Comparison of ENCODE assay signal across 8 cellular contexts in the genomic region with DNA sequence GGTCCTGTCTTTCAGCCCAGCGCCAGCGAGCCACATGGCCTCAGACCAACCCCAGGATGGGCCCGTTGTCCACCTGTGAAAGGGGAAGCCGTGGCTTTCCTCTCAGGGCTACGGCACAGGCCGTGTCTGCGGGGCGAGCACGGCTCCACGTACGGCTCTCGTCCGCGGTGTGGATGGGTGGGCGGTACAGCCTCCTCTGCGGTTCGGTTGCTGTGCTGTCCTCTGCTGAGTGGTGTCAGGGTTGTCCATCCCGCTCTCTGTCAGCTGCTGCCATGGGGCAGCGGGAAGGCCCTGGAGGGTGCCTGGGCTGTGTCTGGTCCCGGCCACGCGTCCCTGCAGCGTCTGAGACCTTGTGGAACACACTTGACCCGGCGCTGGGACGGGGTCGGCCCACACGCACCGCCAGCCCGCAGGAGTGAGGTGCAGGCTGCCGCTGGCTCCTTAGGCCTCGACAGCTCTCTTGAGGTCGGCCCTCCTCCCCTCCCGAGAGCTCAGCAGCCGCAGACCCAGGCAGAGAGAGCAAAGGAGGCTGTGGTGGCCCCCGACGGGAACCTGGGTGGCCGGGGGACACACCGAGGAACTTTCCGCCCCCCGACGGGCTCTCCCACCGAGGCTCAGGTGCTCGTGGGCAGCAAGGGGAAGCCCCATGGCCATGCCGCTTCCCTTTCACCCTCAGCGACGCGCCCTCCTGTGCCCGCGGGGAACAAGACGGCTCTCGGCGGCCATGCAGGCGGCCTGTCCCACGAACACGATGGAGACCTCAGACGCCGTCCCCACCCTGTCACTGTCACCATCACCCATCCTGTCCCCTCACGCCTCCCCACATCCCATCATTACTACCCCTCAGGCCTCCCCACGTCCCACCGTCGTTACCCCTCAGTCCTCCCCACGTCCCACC.
DNase-seq lines count a peak whose midpoint lies in the region; ATAC-seq, FAIRE-seq and TF ChIP-seq lines count a peak whose summit lies in the region.

No MANE protein-coding gene starts in this region.

- no peak for TF ChIP-seq CTCF in Peyer's patch (IDR thresholded peaks at IDR 0.05)

- peak; percentile 28 for ATAC-seq in HG02571 (IDR thresholded peaks at IDR 0.05; ENCODE audit: unreplicated experiment)

- peak overlapping the region; percentile 73 for H3K4me3 Mint-ChIP-seq in activated naive CD8-positive, alpha-beta T cell treated with anti-CD3 and anti-CD28 coated beads for 36 hours

- H3K36me3 Mint-ChIP-seq in activated naive CD8-positive, alpha-beta T cell treated with anti-CD3 and anti-CD28 coated beads for 36 hours, result peaks cover 30% of the 10 kb centered on the region

- H3K4me1 ChIP-seq in Peyer's patch, result peaks cover 0 to 29% (median 7%) of the 10 kb centered on the region in 4 donors

- H3K4me3 ChIP-seq in Peyer's patch, result peak overlapping the region; percentile 25 to 41 (median 26)

- H3K27ac Mint-ChIP-seq in activated naive CD8-positive, alpha-beta T cell treated with anti-CD3 and anti-CD28 coated beads for 36 hours, result peak overlapping the region; percentile 97

- peak; percentile 95 for FAIRE-seq in GM12891 (lab: Jason Lieb, UNC)

- DNase-seq in GM12891 (ENCODE audit: insufficient read length, low spot score), result peak; percentile 67
- DNase-seq in Peyer's patch, result peak; percentile 49 to 77 (median 58)
- DNase-seq in activated naive CD8-positive, alpha-beta T cell treated with anti-CD3 and anti-CD28 coated beads for 36 hours, result peak; percentile 78
- DNase-seq in stimulated activated CD8-positive, alpha-beta memory T cell treated with anti-CD3 and anti-CD28 coated beads, Interleukin-7, amount 100 ng/mL, for 4 hours (ENCODE audit: low read depth in 2 of 2), result peak; percentile 41 to 62
- no peak for DNase-seq in SIG-M5 (lab: John Stamatoyannopoulos, UW)
- no peak for DNase-seq in UCSD-AML1 (lab: John Stamatoyannopoulos, UW; ENCODE audit: unreplicated experiment)
- DNase-seq in NCI-H345 (lab: John Stamatoyannopoulos, UW), result no peak

- H3K9me3 Mint-ChIP-seq in activated naive CD8-positive, alpha-beta T cell treated with anti-CD3 and anti-CD28 coated beads for 36 hours, result no peaks in the 10 kb centered on the region

- no peak; the same call in 1 of the 2 replicates for TF ChIP-seq POLR2A in GM12891 (IDR thresholded peaks at IDR 0.05; ENCODE audit: low read depth, low read length)
- TF ChIP-seq POLR2A in Peyer's patch (IDR thresholded peaks at IDR 0.05), result no peak

- H3K27ac ChIP-seq in Peyer's patch, result peak overlapping the region; percentile 68 to 91 (median 78)

- peaks cover 56% of the 10 kb centered on the region for H3K4me1 Mint-ChIP-seq in activated naive CD8-positive, alpha-beta T cell treated with anti-CD3 and anti-CD28 coated beads for 36 hours

- no peaks in the 10 kb centered on the region for H3K9me3 ChIP-seq in Peyer's patch

- H3K27me3 ChIP-seq in Peyer's patch, result no peaks in the 10 kb centered on the region

- H3K36me3 ChIP-seq in Peyer's patch, result peaks cover 0 to 9% (median 0%) of the 10 kb centered on the region in 3 donors

- H3K27me3 Mint-ChIP-seq in activated naive CD8-positive, alpha-beta T cell treated with anti-CD3 and anti-CD28 coated beads for 36 hours, result no peaks in the 10 kb centered on the region

TF ChIP-seq in GM12891, 5 proteins besides CTCF, POLR2A, EP300 and RAD21:
- TF ChIP-seq SPI1 (IDR thresholded peaks at IDR 0.05; ENCODE audit: low read depth, low read length) (0 out of 2 replicates have a peak, but pooled peaks have one; percentile 23), TAF1 (IDR thresholded peaks at IDR 0.05; ENCODE audit: low read depth, low read length) (0 out of 2 replicates have a peak, but pooled peaks have one; percentile 4), PAX5 (IDR thresholded peaks at IDR 0.05; ENCODE audit: insufficient read depth, low read length, severe bottlenecking) (no peak), POLR2AphosphoS5 (IDR thresholded peaks at IDR 0.05; ENCODE audit: low read depth, low read length) (peak; percentile 53; the same call in 1 of the 2 replicates), POU2F2 (IDR thresholded peaks at IDR 0.05; ENCODE audit: low read depth, low read length) (no peak)

Comparison
In these comparisons a context has a peak if more than half of its experiments do, and no peak if none do; other contexts are left out.
1. DNase-seq: peak in GM12891 (single experiment), Peyer's patch (3 of 3), activated naive CD8-positive, alpha-beta T cell treated with anti-CD3 and anti-CD28 coated beads for 36 hours (single experiment) and stimulated activated CD8-positive, alpha-beta memory T cell treated with anti-CD3 and anti-CD28 coated beads, Interleukin-7, amount 100 ng/mL, for 4 hours (2 of 2); none in SIG-M5 (single experiment), UCSD-AML1 (single experiment) and NCI-H345 (single experiment).